ENCODE assay signal across 9 cellular contexts in genomic region chr6:136720045-136720760, GRCh38.
DNase-seq lines count a peak whose midpoint lies in the region; ATAC-seq and TF ChIP-seq lines count a peak whose summit lies in the region.
"Had no signal": no experiment of that assay in that cellular context is flagged by ENCODE, and none has a peak within 500 bp of the region (broad histone marks: within the 10 kb centered on the region; RNA-seq: fewer than 3 reads in every experiment).

No MANE protein-coding gene starts in this region.

- DNase-seq in activated CD4-positive, alpha-beta T cell treated with anti-CD3 and anti-CD28 coated beads, Interleukin-2, amount 10 ng/mL, durations not matched to agents 7 days and 5 days: no peak
- no peak for DNase-seq in activated CD4-positive, alpha-beta T cell treated with anti-CD3 and anti-CD28 coated beads, Interleukin-2, amount 50 U/mL, for 1 hour
- no peak for DNase-seq in neural progenitor cell (ENCODE audit: low spot score)
- DNase-seq in ACHN: no peak
- DNase-seq in right cardiac atrium: no peak
- DNase-seq in aorta: no peak
- DNase-seq: heart right ventricle had no signal

- H3K4me3 Mint-ChIP-seq in activated CD4-positive, alpha-beta T cell treated with anti-CD3 and anti-CD28 coated beads, Interleukin-2, amount 10 ng/mL, durations not matched to agents 7 days and 5 days: peak overlapping the region; percentile 17
- peak overlapping the region; percentile 18 to 93 (median 73) for H3K4me3 Mint-ChIP-seq in IgD-negative memory B cell
- H3K4me3 Mint-ChIP-seq in neural progenitor cell: no peak overlapping the region

- H3K4me1 ChIP-seq in neural progenitor cell (peaks cover 6% of the 10 kb centered on the region), right cardiac atrium (ENCODE audit: control insufficient read depth, insufficient read depth, low read length) (peaks cover 1% of the 10 kb centered on the region), aorta (ENCODE audit: control insufficient read depth in 1 of 2, insufficient read depth in 2 of 2, low read length in 2 of 2) (peaks cover 2 to 7% of the 10 kb centered on the region in 2 donors)

- H3K9ac ChIP-seq in neural progenitor cell: no peak overlapping the region

- no peak overlapping the region for H3K4me3 ChIP-seq in neural progenitor cell
- H3K4me3 ChIP-seq in right cardiac atrium (ENCODE audit: low read length): no peak overlapping the region
- no peak overlapping the region for H3K4me3 ChIP-seq in aorta (ENCODE audit: low read length in 2 of 2)

- in situ Hi-C loops in ACHN (cut with HindIII; ENCODE audit: low pct_ligation_motif_present, low pct_unique_long_range_greater_than_20kb, low sequenced_read_pairs): no loop called here

- CTCF ChIA-PET in activated CD4-positive, alpha-beta T cell treated with anti-CD3 and anti-CD28 coated beads, Interleukin-2, amount 10 ng/mL, durations not matched to agents 7 days and 5 days (lab: Charles Lee): interaction anchor here (0.6 to 4.0 kb wide), 5 partner anchors 8 to 76 kb away, joined by 3 to 19 read pairs (median 6); partner anchors contain the start of gene MAP3K5

- H3F3A ChIP-seq in neural progenitor cell (ENCODE audit: low read depth): peaks cover 3% of the 10 kb centered on the region

- intact Hi-C loops in right cardiac atrium (cut with DNase I): no loop called here
- intact Hi-C loops in aorta (cut with DNase I): no loop called here

- WGBS in right cardiac atrium: 88% methylated on average over 13 of the region's 13 CpGs
- WGBS in aorta, 2 donors: 91 to 94% methylated on average over 13 of the region's 13 CpGs

- no peak for TF ChIP-seq CTCF in neural progenitor cell (IDR thresholded peaks at IDR 0.05)

- no peaks in the 10 kb centered on the region for H3K36me3 ChIP-seq in neural progenitor cell
- H3K36me3 ChIP-seq in aorta (ENCODE audit: control insufficient read depth in 1 of 2, insufficient read depth in 2 of 2, low read length in 1 of 2): no peaks in the 10 kb centered on the region
- H3K36me3 ChIP-seq: heart right ventricle had no signal

- peak overlapping the region; percentile 29 for H2AFZ ChIP-seq in neural progenitor cell (replicated peaks)

- H3K9me3 ChIP-seq in neural progenitor cell (ENCODE audit: low read depth): no peaks in the 10 kb centered on the region
- no peaks in the 10 kb centered on the region for H3K9me3 ChIP-seq in right cardiac atrium (ENCODE audit: control insufficient read depth, low read length)
- H3K9me3 ChIP-seq in aorta (ENCODE audit: control insufficient read depth, low read length): no peaks in the 10 kb centered on the region

- H3K79me2 ChIP-seq in neural progenitor cell (ENCODE audit: low read depth): no peaks in the 10 kb centered on the region

- H4K20me1 ChIP-seq in neural progenitor cell (ENCODE audit: low read depth): no peaks in the 10 kb centered on the region

- H3K36me3 Mint-ChIP-seq in activated CD4-positive, alpha-beta T cell treated with anti-CD3 and anti-CD28 coated beads, Interleukin-2, amount 10 ng/mL, durations not matched to agents 7 days and 5 days (ENCODE audit: low read depth): peaks cover 36% of the 10 kb centered on the region
- H3K36me3 Mint-ChIP-seq in IgD-negative memory B cell: peaks cover 3% of the 10 kb centered on the region
- H3K36me3 Mint-ChIP-seq in neural progenitor cell: peaks cover 2% of the 10 kb centered on the region

- no peak overlapping the region for H3K4me2 ChIP-seq in neural progenitor cell

- ATAC-seq in GM21825 (IDR thresholded peaks at IDR 0.05; ENCODE audit: unreplicated experiment) (peak; percentile 41), right cardiac atrium (no peak), aorta (ENCODE audit: low FRiP score) (no peak)

- peaks cover 54% of the 10 kb centered on the region for H3K4me1 Mint-ChIP-seq in activated CD4-positive, alpha-beta T cell treated with anti-CD3 and anti-CD28 coated beads, Interleukin-2, amount 10 ng/mL, durations not matched to agents 7 days and 5 days
- H3K4me1 Mint-ChIP-seq in IgD-negative memory B cell (peaks cover 37 to 48% (median 46%) of the 10 kb centered on the region in 3 donors), neural progenitor cell (peaks cover 39% of the 10 kb centered on the region)

- POLR2A ChIA-PET in activated CD4-positive, alpha-beta T cell treated with anti-CD3 and anti-CD28 coated beads, Interleukin-2, amount 10 ng/mL, durations not matched to agents 7 days and 5 days (lab: Charles Lee): no interaction called here

- H3K9me3 Mint-ChIP-seq in activated CD4-positive, alpha-beta T cell treated with anti-CD3 and anti-CD28 coated beads, Interleukin-2, amount 10 ng/mL, durations not matched to agents 7 days and 5 days: no peaks in the 10 kb centered on the region
- peaks cover 0 to 3% (median 0%) of the 10 kb centered on the region in 3 donors for H3K9me3 Mint-ChIP-seq in IgD-negative memory B cell
- peaks cover 3% of the 10 kb centered on the region for H3K9me3 Mint-ChIP-seq in neural progenitor cell

- no peaks in the 10 kb centered on the region for H3K27me3 Mint-ChIP-seq in activated CD4-positive, alpha-beta T cell treated with anti-CD3 and anti-CD28 coated beads, Interleukin-2, amount 10 ng/mL, durations not matched to agents 7 days and 5 days
- no peaks in the 10 kb centered on the region for H3K27me3 Mint-ChIP-seq in IgD-negative memory B cell
- peaks cover 11% of the 10 kb centered on the region for H3K27me3 Mint-ChIP-seq in neural progenitor cell (ENCODE audit: insufficient read depth, low read depth)

- H3K27ac Mint-ChIP-seq in activated CD4-positive, alpha-beta T cell treated with anti-CD3 and anti-CD28 coated beads, Interleukin-2, amount 10 ng/mL, durations not matched to agents 7 days and 5 days: peak overlapping the region; percentile 68
- peak overlapping the region; percentile 9 to 92 (median 63) for H3K27ac Mint-ChIP-seq in IgD-negative memory B cell
- no peak overlapping the region for H3K27ac Mint-ChIP-seq in neural progenitor cell

- H3K27ac ChIP-seq in neural progenitor cell (no peak overlapping the region), right cardiac atrium (ENCODE audit: low read length) (no peak overlapping the region), aorta (ENCODE audit: low read depth in 1 of 2, low read length in 2 of 2) (no peak overlapping the region)

- no peaks in the 10 kb centered on the region for H3K27me3 ChIP-seq in neural progenitor cell
- H3K27me3 ChIP-seq in right cardiac atrium (ENCODE audit: control insufficient read depth, insufficient read depth): no peaks in the 10 kb centered on the region
- H3K27me3 ChIP-seq in aorta (ENCODE audit: control insufficient read depth in 1 of 2, insufficient read depth in 2 of 2, low read length in 1 of 2): no peaks in the 10 kb centered on the region
- H3K27me3 ChIP-seq: heart right ventricle had no signal
